2 cellular contexts compared by ENCODE assay signal in the genomic region with DNA sequence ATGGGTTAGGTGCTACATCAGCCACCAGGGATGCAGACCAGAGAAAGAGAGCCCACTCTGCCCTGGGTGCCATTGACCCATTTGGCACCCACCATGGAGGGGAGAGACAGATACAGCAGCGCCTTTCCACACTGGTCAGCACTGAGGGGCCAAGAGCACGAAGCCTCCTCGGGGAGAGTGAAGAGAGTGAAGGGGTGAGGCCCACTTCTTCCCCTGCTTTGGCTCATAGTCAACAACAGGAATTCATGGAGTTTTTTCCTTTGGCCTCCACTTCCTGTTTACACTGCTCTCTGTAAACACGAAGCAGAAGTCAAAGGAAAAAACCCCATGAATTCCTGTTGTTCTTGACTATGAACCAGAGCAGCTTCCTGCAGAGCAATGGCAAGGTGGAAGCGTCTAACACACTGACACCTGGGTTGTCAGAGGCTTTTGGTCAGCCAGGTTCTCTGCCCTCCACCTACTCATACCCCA.
TF ChIP-seq lines count a peak whose summit lies in the region.

No MANE protein-coding gene starts in this region.

TF ChIP-seq in GM23338, 12 proteins besides CTCF, POLR2A, EP300 and RAD21 (continued from another document and continues in another):
- TF ChIP-seq ETS1 (IDR thresholded peaks at IDR 0.05): no peak
- TF ChIP-seq ZNF114 (CRISPR knock-in tag; IDR thresholded peaks at IDR 0.05): no peak
- no peak for TF ChIP-seq POLR2AphosphoS5 (IDR thresholded peaks at IDR 0.05; ENCODE audit: low read depth)
- TF ChIP-seq, protein P1, sequence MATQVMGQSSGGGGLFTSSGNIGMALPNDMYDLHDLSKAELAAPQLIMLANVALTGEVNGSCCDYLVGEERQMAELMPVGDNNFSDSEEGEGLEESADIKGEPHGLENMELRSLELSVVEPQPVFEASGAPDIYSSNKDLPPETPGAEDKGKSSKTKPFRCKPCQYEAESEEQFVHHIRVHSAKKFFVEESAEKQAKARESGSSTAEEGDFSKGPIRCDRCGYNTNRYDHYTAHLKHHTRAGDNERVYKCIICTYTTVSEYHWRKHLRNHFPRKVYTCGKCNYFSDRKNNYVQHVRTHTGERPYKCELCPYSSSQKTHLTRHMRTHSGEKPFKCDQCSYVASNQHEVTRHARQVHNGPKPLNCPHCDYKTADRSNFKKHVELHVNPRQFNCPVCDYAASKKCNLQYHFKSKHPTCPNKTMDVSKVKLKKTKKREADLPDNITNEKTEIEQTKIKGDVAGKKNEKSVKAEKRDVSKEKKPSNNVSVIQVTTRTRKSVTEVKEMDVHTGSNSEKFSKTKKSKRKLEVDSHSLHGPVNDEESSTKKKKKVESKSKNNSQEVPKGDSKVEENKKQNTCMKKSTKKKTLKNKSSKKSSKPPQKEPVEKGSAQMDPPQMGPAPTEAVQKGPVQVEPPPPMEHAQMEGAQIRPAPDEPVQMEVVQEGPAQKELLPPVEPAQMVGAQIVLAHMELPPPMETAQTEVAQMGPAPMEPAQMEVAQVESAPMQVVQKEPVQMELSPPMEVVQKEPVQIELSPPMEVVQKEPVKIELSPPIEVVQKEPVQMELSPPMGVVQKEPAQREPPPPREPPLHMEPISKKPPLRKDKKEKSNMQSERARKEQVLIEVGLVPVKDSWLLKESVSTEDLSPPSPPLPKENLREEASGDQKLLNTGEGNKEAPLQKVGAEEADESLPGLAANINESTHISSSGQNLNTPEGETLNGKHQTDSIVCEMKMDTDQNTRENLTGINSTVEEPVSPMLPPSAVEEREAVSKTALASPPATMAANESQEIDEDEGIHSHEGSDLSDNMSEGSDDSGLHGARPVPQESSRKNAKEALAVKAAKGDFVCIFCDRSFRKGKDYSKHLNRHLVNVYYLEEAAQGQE (IDR thresholded peaks at IDR 0.05; ENCODE audit: unreplicated experiment): no peak
- TF ChIP-seq ZNF462 (CRISPR knock-in tag; IDR thresholded peaks at IDR 0.05): no peak
- TF ChIP-seq JUNB (IDR thresholded peaks at IDR 0.05; ENCODE audit: unreplicated experiment): no peak
- TF ChIP-seq EZH2phosphoT487 (IDR thresholded peaks at IDR 0.05; ENCODE audit: unreplicated experiment): no peak
- TF ChIP-seq ZNF331 (CRISPR knock-in tag; IDR thresholded peaks at IDR 0.05; ENCODE audit: low read depth): no peak
- TF ChIP-seq NANOG (IDR thresholded peaks at IDR 0.05; ENCODE audit: borderline replicate concordance): no peak
- no peak for TF ChIP-seq STAT1 (IDR thresholded peaks at IDR 0.05; ENCODE audit: unreplicated experiment)

TF ChIP-seq in HepG2, 621 proteins besides CTCF, POLR2A, EP300 and RAD21 (continued from another document and continues in another):
- TF ChIP-seq, protein P2, sequence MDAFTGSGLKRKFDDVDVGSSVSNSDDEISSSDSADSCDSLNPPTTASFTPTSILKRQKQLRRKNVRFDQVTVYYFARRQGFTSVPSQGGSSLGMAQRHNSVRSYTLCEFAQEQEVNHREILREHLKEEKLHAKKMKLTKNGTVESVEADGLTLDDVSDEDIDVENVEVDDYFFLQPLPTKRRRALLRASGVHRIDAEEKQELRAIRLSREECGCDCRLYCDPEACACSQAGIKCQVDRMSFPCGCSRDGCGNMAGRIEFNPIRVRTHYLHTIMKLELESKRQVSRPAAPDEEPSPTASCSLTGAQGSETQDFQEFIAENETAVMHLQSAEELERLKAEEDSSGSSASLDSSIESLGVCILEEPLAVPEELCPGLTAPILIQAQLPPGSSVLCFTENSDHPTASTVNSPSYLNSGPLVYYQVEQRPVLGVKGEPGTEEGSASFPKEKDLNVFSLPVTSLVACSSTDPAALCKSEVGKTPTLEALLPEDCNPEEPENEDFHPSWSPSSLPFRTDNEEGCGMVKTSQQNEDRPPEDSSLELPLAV (CRISPR knock-in tag; conservative IDR thresholded peaks at IDR 0.05; ENCODE audit: low read depth): no peak
- TF ChIP-seq NFE2L2 (IDR thresholded peaks at IDR 0.05; ENCODE audit: low read length) (no peak), ZNF282 (IDR thresholded peaks at IDR 0.05; ENCODE audit: partially characterized antibody) (no peak), ZBTB49 (CRISPR knock-in tag; IDR thresholded peaks at IDR 0.05; ENCODE audit: borderline replicate concordance) (no peak), FOXA3 (CRISPR knock-in tag; IDR thresholded peaks at IDR 0.05) (peak; percentile 97), ATAD3A (CRISPR knock-in tag; IDR thresholded peaks at IDR 0.05) (no peak), RBM39 (IDR thresholded peaks at IDR 0.05; ENCODE audit: low read depth, low read length, poor library complexity, severe bottlenecking) (no peak), PBX3 (CRISPR knock-in tag; IDR thresholded peaks at IDR 0.05; ENCODE audit: borderline replicate concordance) (no peak), ADNP (CRISPR knock-in tag; IDR thresholded peaks at IDR 0.05) (no peak), ZFP90 (CRISPR knock-in tag; IDR thresholded peaks at IDR 0.05; ENCODE audit: borderline replicate concordance) (no peak), SETDB1 (CRISPR knock-in tag; IDR thresholded peaks at IDR 0.05; ENCODE audit: borderline replicate concordance) (no peak), NFYC (CRISPR knock-in tag; IDR thresholded peaks at IDR 0.05) (no peak), ZNF30 (CRISPR knock-in tag; IDR thresholded peaks at IDR 0.05) (no peak), EED (CRISPR knock-in tag; IDR thresholded peaks at IDR 0.05) (no peak; the same call in 1 of the 2 replicates), ETV5 (CRISPR knock-in tag; IDR thresholded peaks at IDR 0.05; ENCODE audit: borderline replicate concordance) (peak; percentile 94; the same call in 1 of the 2 replicates), NFATC3 (CRISPR knock-in tag; IDR thresholded peaks at IDR 0.05) (no peak), ZNF431 (CRISPR knock-in tag; IDR thresholded peaks at IDR 0.05; ENCODE audit: borderline replicate concordance, low read depth) (peak; percentile 59; the same call in 1 of the 2 replicates), FLYWCH1 (CRISPR knock-in tag; IDR thresholded peaks at IDR 0.05) (no peak), ZNF3 (CRISPR knock-in tag; IDR thresholded peaks at IDR 0.05) (no peak), REL (CRISPR knock-in tag; conservative IDR thresholded peaks at IDR 0.05) (no peak), HNRNPUL1 (IDR thresholded peaks at IDR 0.05; ENCODE audit: low read depth, low read length) (no peak), PHB2 (IDR thresholded peaks at IDR 0.05; ENCODE audit: partially characterized antibody) (no peak), HHEX (CRISPR knock-in tag; IDR thresholded peaks at IDR 0.05) (no peak), HMG20A (CRISPR knock-in tag; IDR thresholded peaks at IDR 0.05; ENCODE audit: borderline replicate concordance) (no peak), ZNF790 (CRISPR knock-in tag; IDR thresholded peaks at IDR 0.05; ENCODE audit: borderline replicate concordance) (no peak), MXD4 (CRISPR knock-in tag; IDR thresholded peaks at IDR 0.05) (no peak), HIVEP1 (CRISPR knock-in tag; IDR thresholded peaks at IDR 0.05) (no peak), ZMYM4 (CRISPR knock-in tag; IDR thresholded peaks at IDR 0.05) (peak; percentile 23; the same call in 1 of the 2 replicates), CREM (IDR thresholded peaks at IDR 0.05) (0 out of 2 replicates have a peak, but pooled peaks have one; percentile 44), CREM (CRISPR knock-in tag; IDR thresholded peaks at IDR 0.05) (no peak), ELF1 (CRISPR knock-in tag; IDR thresholded peaks at IDR 0.05) (peak; percentile 91), TBX3 (IDR thresholded peaks at IDR 0.05; ENCODE audit: borderline replicate concordance) (0 out of 2 replicates have a peak, but pooled peaks have one; percentile 21), SMC3 (IDR thresholded peaks at IDR 0.05; ENCODE audit: low read length) (no peak), SCMH1 (CRISPR knock-in tag; IDR thresholded peaks at IDR 0.05; ENCODE audit: borderline replicate concordance) (no peak), ZNF724P (CRISPR knock-in tag; IDR thresholded peaks at IDR 0.05; ENCODE audit: borderline replicate concordance) (no peak), SNAPC2 (CRISPR knock-in tag; IDR thresholded peaks at IDR 0.05) (no peak), ZSCAN21 (CRISPR knock-in tag; IDR thresholded peaks at IDR 0.05; ENCODE audit: borderline replicate concordance) (no peak), KMT2A (CRISPR knock-in tag; IDR thresholded peaks at IDR 0.05) (no peak), ZNF468 (CRISPR knock-in tag; IDR thresholded peaks at IDR 0.05) (no peak), TBP (CRISPR knock-in tag; IDR thresholded peaks at IDR 0.05) (no peak), JUN (CRISPR knock-in tag; IDR thresholded peaks at IDR 0.05) (no peak), GABPB1 (CRISPR knock-in tag; IDR thresholded peaks at IDR 0.05) (peak; percentile 79)
- TF ChIP-seq, protein P3, sequence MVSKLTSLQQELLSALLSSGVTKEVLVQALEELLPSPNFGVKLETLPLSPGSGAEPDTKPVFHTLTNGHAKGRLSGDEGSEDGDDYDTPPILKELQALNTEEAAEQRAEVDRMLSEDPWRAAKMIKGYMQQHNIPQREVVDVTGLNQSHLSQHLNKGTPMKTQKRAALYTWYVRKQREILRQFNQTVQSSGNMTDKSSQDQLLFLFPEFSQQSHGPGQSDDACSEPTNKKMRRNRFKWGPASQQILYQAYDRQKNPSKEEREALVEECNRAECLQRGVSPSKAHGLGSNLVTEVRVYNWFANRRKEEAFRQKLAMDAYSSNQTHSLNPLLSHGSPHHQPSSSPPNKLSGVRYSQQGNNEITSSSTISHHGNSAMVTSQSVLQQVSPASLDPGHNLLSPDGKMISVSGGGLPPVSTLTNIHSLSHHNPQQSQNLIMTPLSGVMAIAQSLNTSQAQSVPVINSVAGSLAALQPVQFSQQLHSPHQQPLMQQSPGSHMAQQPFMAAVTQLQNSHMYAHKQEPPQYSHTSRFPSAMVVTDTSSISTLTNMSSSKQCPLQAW (CRISPR knock-in tag; IDR thresholded peaks at IDR 0.05): 0 out of 2 replicates have a peak, but pooled peaks have one; percentile 44
- TF ChIP-seq, protein P4, sequence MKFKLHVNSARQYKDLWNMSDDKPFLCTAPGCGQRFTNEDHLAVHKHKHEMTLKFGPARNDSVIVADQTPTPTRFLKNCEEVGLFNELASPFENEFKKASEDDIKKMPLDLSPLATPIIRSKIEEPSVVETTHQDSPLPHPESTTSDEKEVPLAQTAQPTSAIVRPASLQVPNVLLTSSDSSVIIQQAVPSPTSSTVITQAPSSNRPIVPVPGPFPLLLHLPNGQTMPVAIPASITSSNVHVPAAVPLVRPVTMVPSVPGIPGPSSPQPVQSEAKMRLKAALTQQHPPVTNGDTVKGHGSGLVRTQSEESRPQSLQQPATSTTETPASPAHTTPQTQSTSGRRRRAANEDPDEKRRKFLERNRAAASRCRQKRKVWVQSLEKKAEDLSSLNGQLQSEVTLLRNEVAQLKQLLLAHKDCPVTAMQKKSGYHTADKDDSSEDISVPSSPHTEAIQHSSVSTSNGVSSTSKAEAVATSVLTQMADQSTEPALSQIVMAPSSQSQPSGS (CRISPR knock-in tag; IDR thresholded peaks at IDR 0.05): no peak
- TF ChIP-seq, protein P5, sequence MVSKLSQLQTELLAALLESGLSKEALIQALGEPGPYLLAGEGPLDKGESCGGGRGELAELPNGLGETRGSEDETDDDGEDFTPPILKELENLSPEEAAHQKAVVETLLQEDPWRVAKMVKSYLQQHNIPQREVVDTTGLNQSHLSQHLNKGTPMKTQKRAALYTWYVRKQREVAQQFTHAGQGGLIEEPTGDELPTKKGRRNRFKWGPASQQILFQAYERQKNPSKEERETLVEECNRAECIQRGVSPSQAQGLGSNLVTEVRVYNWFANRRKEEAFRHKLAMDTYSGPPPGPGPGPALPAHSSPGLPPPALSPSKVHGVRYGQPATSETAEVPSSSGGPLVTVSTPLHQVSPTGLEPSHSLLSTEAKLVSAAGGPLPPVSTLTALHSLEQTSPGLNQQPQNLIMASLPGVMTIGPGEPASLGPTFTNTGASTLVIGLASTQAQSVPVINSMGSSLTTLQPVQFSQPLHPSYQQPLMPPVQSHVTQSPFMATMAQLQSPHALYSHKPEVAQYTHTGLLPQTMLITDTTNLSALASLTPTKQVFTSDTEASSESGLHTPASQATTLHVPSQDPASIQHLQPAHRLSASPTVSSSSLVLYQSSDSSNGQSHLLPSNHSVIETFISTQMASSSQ (IDR thresholded peaks at IDR 0.05; ENCODE audit: low read depth): no peak
- TF ChIP-seq, protein P5 (CRISPR knock-in tag; IDR thresholded peaks at IDR 0.05; ENCODE audit: borderline replicate concordance): no peak
